22 cellular contexts compared by ENCODE assay signal in genomic region chr15:101390060-101390459, GRCh38.
"Had no signal": no experiment of that assay in that cellular context is flagged by ENCODE, and none has a peak within 500 bp of the region (broad histone marks: within the 10 kb centered on the region; RNA-seq: fewer than 3 reads in every experiment).

No MANE protein-coding gene starts in this region.

- H3K9me3 Mint-ChIP-seq: activated naive CD4-positive, alpha-beta T cell treated with anti-CD3 and anti-CD28 coated beads, Interleukin-2, amount 10 ng/mL, durations not matched to agents 7 days and 5 days; activated naive CD8-positive, alpha-beta T cell treated with anti-CD3 and anti-CD28 coated beads for 36 hours; activated T-helper 1 cell treated with anti-CD3 and anti-CD28 coated beads, Interleukin-12 subunit alpha, Interleukin-12 subunit beta, Interleukin-2, Interleukin-4 antibody, amounts not matched to agents 30 ng/mL and 10 ng/mL and 1 ng/mL, durations not matched to agents 14 hours and 24 hours and 36 hours had no signal

- H3K27ac Mint-ChIP-seq: activated CD8-positive, alpha-beta T cell treated with anti-CD3 and anti-CD28 coated beads, Interleukin-2, amount 10 ng/mL, durations not matched to agents 7 days and 5 days; activated naive CD4-positive, alpha-beta T cell treated with anti-CD3 and anti-CD28 coated beads, Interleukin-2, amount 10 ng/mL, durations not matched to agents 7 days and 5 days; activated T-helper 1 cell treated with anti-CD3 and anti-CD28 coated beads, Interleukin-12 subunit alpha, Interleukin-12 subunit beta, Interleukin-2, Interleukin-4 antibody, amounts not matched to agents 30 ng/mL and 10 ng/mL and 1 ng/mL, durations not matched to agents 14 hours and 24 hours and 36 hours had no signal

- H3K4me1 Mint-ChIP-seq: activated naive CD4-positive, alpha-beta T cell treated with anti-CD3 and anti-CD28 coated beads, Interleukin-2, amount 10 ng/mL, durations not matched to agents 7 days and 5 days had no signal

- DNase-seq: activated CD4-positive, alpha-beta T cell treated with anti-CD3 and anti-CD28 coated beads for 48 hours; activated CD4-positive, alpha-beta T cell treated with anti-CD3 and anti-CD28 coated beads, Interleukin-2, amount 50 U/mL, for 4 hours; activated CD8-positive, alpha-beta memory T cell treated with anti-CD3 and anti-CD28 coated beads, Interleukin-2, amount 50 U/mL, for 48 hours; activated CD8-positive, alpha-beta T cell treated with anti-CD3 and anti-CD28 coated beads, Interleukin-2, amount 10 ng/mL, durations not matched to agents 7 days and 5 days; activated gamma-delta T cell; activated naive CD4-positive, alpha-beta T cell treated with anti-CD3 and anti-CD28 coated beads, Interleukin-2, amount 10 ng/mL, durations not matched to agents 7 days and 5 days; activated naive CD8-positive, alpha-beta T cell treated with anti-CD3 and anti-CD28 coated beads for 36 hours; activated T-cell treated with anti-CD3 and anti-CD28 coated beads, Interleukin-2, amount 50 U/mL, for 1 hour; brain microvascular endothelial cell; KG1; NCI-H1048; NCI-H146; NCI-H187 treated with DMSO at 0.1 percent for 48 hours; NCI-H2081 treated with DMSO at 0.1 percent for 48 hours; NCI-H446 treated with DMSO at 0.1 percent for 48 hours; NCI-H526; Right ventricle myocardium superior; SJCRH30; SK-N-SH; T-helper 1 cell had no signal

- H3K4me3 Mint-ChIP-seq: activated CD8-positive, alpha-beta T cell treated with anti-CD3 and anti-CD28 coated beads, Interleukin-2, amount 10 ng/mL, durations not matched to agents 7 days and 5 days; activated naive CD4-positive, alpha-beta T cell treated with anti-CD3 and anti-CD28 coated beads, Interleukin-2, amount 10 ng/mL, durations not matched to agents 7 days and 5 days; activated naive CD8-positive, alpha-beta T cell treated with anti-CD3 and anti-CD28 coated beads for 36 hours; activated T-helper 1 cell treated with anti-CD3 and anti-CD28 coated beads, Interleukin-12 subunit alpha, Interleukin-12 subunit beta, Interleukin-2, Interleukin-4 antibody, amounts not matched to agents 30 ng/mL and 10 ng/mL and 1 ng/mL, durations not matched to agents 14 hours and 24 hours and 36 hours had no signal

- ATAC-seq: activated CD4-positive, CD25-positive, alpha-beta regulatory T cell treated with anti-CD3 and anti-CD28 coated beads, Interleukin-2, amount 50 U/mL, for 24 hours; activated CD8-positive, alpha-beta T cell treated with anti-CD3 and anti-CD28 coated beads, Interleukin-2, amount 10 ng/mL, durations not matched to agents 7 days and 5 days had no signal

- H3K27me3 Mint-ChIP-seq: activated naive CD8-positive, alpha-beta T cell treated with anti-CD3 and anti-CD28 coated beads for 36 hours had no signal

- H3K36me3 Mint-ChIP-seq: activated naive CD4-positive, alpha-beta T cell treated with anti-CD3 and anti-CD28 coated beads, Interleukin-2, amount 10 ng/mL, durations not matched to agents 7 days and 5 days had no signal
